In the genomic region with DNA sequence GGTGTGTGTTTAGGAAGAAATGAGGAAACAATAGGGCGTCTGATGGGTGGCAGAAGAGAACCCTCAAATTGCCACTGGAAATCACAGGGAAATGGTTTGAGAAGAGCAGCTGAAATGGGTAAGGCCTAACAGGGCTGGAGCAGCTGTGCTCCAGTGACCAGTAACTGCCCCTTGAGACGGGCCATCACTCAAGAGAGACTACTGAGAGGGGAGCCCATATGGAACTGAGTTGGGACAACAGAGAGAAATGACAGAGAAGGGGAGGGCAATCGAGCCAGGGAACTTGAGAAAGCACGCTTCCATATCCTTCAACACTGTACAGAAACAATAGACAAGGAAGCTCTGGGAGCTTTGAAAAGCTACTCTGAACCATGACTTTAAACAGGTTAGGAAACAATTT, we compare ENCODE assay signal across 17 cellular contexts.
DNase-seq lines count a peak whose midpoint lies in the region; ATAC-seq and TF ChIP-seq lines count a peak whose summit lies in the region.
"Had no signal": no experiment of that assay in that cellular context is flagged by ENCODE, and none has a peak within 500 bp of the region (broad histone marks: within the 10 kb centered on the region; RNA-seq: fewer than 3 reads in every experiment).

No MANE protein-coding gene starts in this region.

- H3K27me3 ChIP-seq in IMR-90 (ENCODE audit: control insufficient read depth, insufficient read depth, low read length) (no peaks in the 10 kb centered on the region), neuronal stem cell (ENCODE audit: control insufficient read depth in 3 of 3, insufficient read depth in 3 of 3, low read depth in 1 of 3, low read length in 3 of 3) (no peaks in the 10 kb centered on the region)
- H3K27me3 ChIP-seq: BE2C had no signal

- CTCF ChIA-PET in IMR-90 (lab: Yijun Ruan, JAX): interaction anchor here (0.8 kb wide), 1 partner anchor 37 kb away, joined by 3 read pairs; no protein-coding TSS in a partner anchor

- TF ChIP-seq CTCF in IMR-90 (conservative IDR thresholded peaks at IDR 0.05; ENCODE audit: low read depth, low read length): no peak
- no peak for TF ChIP-seq CTCF in glutamatergic neuron (IDR thresholded peaks at IDR 0.05; ENCODE audit: partially characterized antibody, unreplicated experiment)
- no peak for TF ChIP-seq CTCF in nephron progenitor cell (IDR thresholded peaks at IDR 0.05)

- H2BK15ac ChIP-seq in IMR-90 (ENCODE audit: low read depth, low read length) (no peak overlapping the region), neuronal stem cell (ENCODE audit: low read length) (no peak overlapping the region)

- no peak overlapping the region for H4K5ac ChIP-seq in IMR-90 (ENCODE audit: low read depth, low read length)

- H2BK12ac ChIP-seq in neuronal stem cell (ENCODE audit: low read length): no peak overlapping the region

- peaks cover 17% of the 10 kb centered on the region for H3K9me1 ChIP-seq in IMR-90 (ENCODE audit: insufficient read depth, low read length)

- dilution Hi-C loops in IMR-90 (cut with HindIII; ENCODE audit: low sequenced_read_pairs, unreplicated experiment): no loop called here

- H2AFZ ChIP-seq in IMR-90 (replicated peaks; ENCODE audit: low read length, poor library complexity): peak overlapping the region; percentile 15
- H2AFZ ChIP-seq in neuronal stem cell (ENCODE audit: low read length): no peak overlapping the region

- H3K27ac ChIP-seq in IMR-90 (ENCODE audit: insufficient read depth, low read length) (no peak overlapping the region), neuronal stem cell (replicated peaks; ENCODE audit: low read length) (no peak overlapping the region)
- H3K27ac ChIP-seq: A549, C4-2B, HL-60 had no signal

- peak overlapping the region; percentile 94 for H3K27ac Mint-ChIP-seq in glutamatergic neuron (ENCODE audit: unreplicated experiment)
- H3K27ac Mint-ChIP-seq in nephron progenitor cell: peak overlapping the region; percentile 98
- H3K27ac Mint-ChIP-seq: CD4-positive, alpha-beta memory T cell had no signal

- TF ChIP-seq RAD21 in IMR-90 (IDR thresholded peaks at IDR 0.05; ENCODE audit: low read length): no peak

- H3K36me3 Mint-ChIP-seq in glutamatergic neuron (ENCODE audit: unreplicated experiment) (peaks cover 4% of the 10 kb centered on the region), nephron progenitor cell (ENCODE audit: low read depth) (peaks cover 35% of the 10 kb centered on the region)
- H3K36me3 Mint-ChIP-seq: CD4-positive, alpha-beta memory T cell; IgD-negative memory B cell had no signal

- H3K9me3 Mint-ChIP-seq in glutamatergic neuron (ENCODE audit: unreplicated experiment): peaks cover 7% of the 10 kb centered on the region
- peaks cover 6% of the 10 kb centered on the region for H3K9me3 Mint-ChIP-seq in nephron progenitor cell
- H3K9me3 Mint-ChIP-seq: CD4-positive, alpha-beta memory T cell had no signal

- H3K9ac ChIP-seq in IMR-90 (ENCODE audit: low read depth, low read length): no peak overlapping the region
- no peak overlapping the region for H3K9ac ChIP-seq in neuronal stem cell (ENCODE audit: low read depth, low read length, poor library complexity)

- no peak for TF ChIP-seq POLR2A in IMR-90 (IDR thresholded peaks at IDR 0.05; ENCODE audit: low read depth, low read length)

- in situ Hi-C loops in IMR-90 (cut with MboI; ENCODE audit: low sequenced_read_pairs): no loop called here

- H2AK5ac ChIP-seq in IMR-90 (ENCODE audit: low read depth, low read length) (peak overlapping the region; percentile 38; the same call in 1 of the 2 replicates), neuronal stem cell (ENCODE audit: low read depth, low read length) (no peak overlapping the region)

- H4K91ac ChIP-seq in IMR-90 (ENCODE audit: insufficient read depth, low read depth, low read length) (peak overlapping the region; percentile 21; the same call in 1 of the 2 replicates), neuronal stem cell (ENCODE audit: low read depth, low read length, poor library complexity) (no peak overlapping the region)

- H3K36me3 ChIP-seq in IMR-90 (ENCODE audit: control insufficient read depth, insufficient read depth, low read length) (peaks cover 10% of the 10 kb centered on the region; the same call in 1 of the 2 replicates), neuronal stem cell (replicated peaks in 1 of 2; ENCODE audit: control insufficient read depth in 2 of 2, insufficient read depth in 2 of 2, low read length in 2 of 2) (peaks cover 4 to 10% of the 10 kb centered on the region in 2 donors)
- H3K36me3 ChIP-seq: BE2C, HAP-1 had no signal

- H3K4me3 ChIP-seq in IMR-90 (ENCODE audit: insufficient read depth, low read depth, low read length): no peak overlapping the region
- no peak overlapping the region for H3K4me3 ChIP-seq in neuronal stem cell (ENCODE audit: low read length in 2 of 2)
- H3K4me3 ChIP-seq: A549, GM12878, HAP-1 had no signal

- no peak overlapping the region for H3K4me2 ChIP-seq in IMR-90 (ENCODE audit: low read depth, low read length)
- H3K4me2 ChIP-seq in neuronal stem cell (ENCODE audit: insufficient read depth, low read length, poor library complexity, severe bottlenecking): no peak overlapping the region
- H3K4me2 ChIP-seq: A549 had no signal

- H3K79me1 ChIP-seq in IMR-90 (ENCODE audit: low read depth in 1 of 2, low read length in 2 of 2) (peaks cover 38 to 73% of the 10 kb centered on the region in 2 experiments), neuronal stem cell (ENCODE audit: low read depth, low read length) (peaks cover 1% of the 10 kb centered on the region)

- peak overlapping the region; percentile 34; the same call in 1 of the 2 replicates for H3K4ac ChIP-seq in IMR-90 (ENCODE audit: low read depth, low read length)
- no peak overlapping the region for H3K4ac ChIP-seq in neuronal stem cell (ENCODE audit: low read length)

- peak overlapping the region; percentile 75 for H3K4me3 Mint-ChIP-seq in glutamatergic neuron (ENCODE audit: unreplicated experiment)
- no peak overlapping the region for H3K4me3 Mint-ChIP-seq in nephron progenitor cell
- H3K4me3 Mint-ChIP-seq: CD4-positive, alpha-beta memory T cell; IgD-negative memory B cell had no signal

- H2BK5ac ChIP-seq in IMR-90 (ENCODE audit: low read depth, low read length, poor library complexity, severe bottlenecking) (no peak overlapping the region), neuronal stem cell (ENCODE audit: low read length) (no peak overlapping the region)

- H2BK120ac ChIP-seq in IMR-90 (ENCODE audit: low read depth, low read length): 0 out of 2 replicates have a peak overlapping the region, but pooled peaks have one; percentile 32
- H2BK120ac ChIP-seq in neuronal stem cell (ENCODE audit: low read depth, low read length): no peak overlapping the region

- POLR2A ChIA-PET in IMR-90 (lab: Charles Lee; ENCODE audit: unreplicated experiment): no interaction called here

- H3K18ac ChIP-seq in IMR-90 (ENCODE audit: low read depth, low read length): no peak overlapping the region
- no peak overlapping the region for H3K18ac ChIP-seq in neuronal stem cell (ENCODE audit: low read length)

- WGBS in IMR-90 (ENCODE audit: extremely low coverage in 2 of 2, insufficient read length in 1 of 2), 2 experiments: 100% methylated on average over 1 of the region's 4 CpGs; no CpG with 5 or more reads in 1 of the 2 experiments
- no CpG with 5 or more reads among the region's 4 CpGs for WGBS in neuronal stem cell (ENCODE audit: extremely low coverage in 2 of 2, insufficient read length in 2 of 2, insufficient replicate concordance in 1 of 2), 2 donors

- H3K4me1 Mint-ChIP-seq in glutamatergic neuron (ENCODE audit: low read depth, unreplicated experiment) (peaks cover 24% of the 10 kb centered on the region), nephron progenitor cell (peaks cover 37% of the 10 kb centered on the region)
- H3K4me1 Mint-ChIP-seq: CD4-positive, alpha-beta memory T cell; IgD-negative memory B cell had no signal

- ATAC-seq in IMR-90 (ENCODE audit: low read depth): no peak
- no peak for ATAC-seq in GM19324 (IDR thresholded peaks at IDR 0.05; ENCODE audit: low FRiP score, unreplicated experiment)
- ATAC-seq: A549, GM12878 had no signal

- H2BK20ac ChIP-seq in IMR-90 (ENCODE audit: low read depth, low read length): 0 out of 2 replicates have a peak overlapping the region, but pooled peaks have one; percentile 18

- H3K27me3 Mint-ChIP-seq in glutamatergic neuron (ENCODE audit: unreplicated experiment) (peaks cover 12% of the 10 kb centered on the region), nephron progenitor cell (ENCODE audit: low read depth, poor library complexity) (peaks cover 4% of the 10 kb centered on the region)
- H3K27me3 Mint-ChIP-seq: CD4-positive, alpha-beta memory T cell had no signal

- H3K9me3 ChIP-seq in IMR-90 (ENCODE audit: control insufficient read depth, insufficient read depth, low read length): no peaks in the 10 kb centered on the region
- H3K9me3 ChIP-seq in neuronal stem cell (replicated peaks in 1 of 2; ENCODE audit: control insufficient read depth in 2 of 2, insufficient read depth in 1 of 2, low read depth in 1 of 2, low read length in 2 of 2): peaks cover 0 to 9% of the 10 kb centered on the region in 2 donors
- H3K9me3 ChIP-seq: A549, BE2C, HAP-1 had no signal

- no TSS peak for BruUV-seq in IMR-90 (replicated peaks; lab: Mats Ljungman, UMichigan)

- H3K14ac ChIP-seq in IMR-90 (replicated peaks; ENCODE audit: low read depth, low read length) (peak overlapping the region; percentile 29), neuronal stem cell (ENCODE audit: low read length) (no peak overlapping the region)

- H3K23ac ChIP-seq in IMR-90 (ENCODE audit: low read depth, low read length): no peak overlapping the region
- no peak overlapping the region for H3K23ac ChIP-seq in neuronal stem cell (ENCODE audit: low read depth, low read length, poor library complexity)

- no peak overlapping the region for H3K56ac ChIP-seq in IMR-90 (ENCODE audit: extremely low read depth, insufficient read depth, low read length)

- intact Hi-C loops in IMR-90 (cut with micrococcal nuclease): no loop called here

- H2AK9ac ChIP-seq in IMR-90 (replicated peaks; ENCODE audit: low read depth, low read length, poor library complexity): no peak overlapping the region

- peaks cover 1% of the 10 kb centered on the region; the same call in 1 of the 2 replicates for H3K4me1 ChIP-seq in IMR-90 (ENCODE audit: control insufficient read depth, insufficient read depth, low read length)
- peaks cover 0 to 2% of the 10 kb centered on the region in 2 donors for H3K4me1 ChIP-seq in neuronal stem cell (ENCODE audit: control insufficient read depth in 2 of 2, insufficient read depth in 1 of 2, low read depth in 1 of 2, low read length in 2 of 2)
- H3K4me1 ChIP-seq: A549, HAP-1 had no signal

- DNase-seq in IMR-90 (no peak), glutamatergic neuron (peak; percentile 45), nephron progenitor cell (peak; percentile 16), cerebellum (ENCODE audit: low spot score) (no peak), mesenteric fat pad (ENCODE audit: low spot score) (no peak), neuronal stem cell (ENCODE audit: low spot score) (no peak)
- DNase-seq: BE2C; CD4-positive, alpha-beta memory T cell; DMS79; GOT3 had no signal

- no peak overlapping the region for H4K8ac ChIP-seq in IMR-90 (ENCODE audit: low read depth in 2 of 2, low read length in 2 of 2)
- H4K8ac ChIP-seq in neuronal stem cell (ENCODE audit: low read depth, low read length): no peak overlapping the region

- H4K20me1 ChIP-seq in IMR-90 (ENCODE audit: insufficient read depth, low read length): peaks cover 39% of the 10 kb centered on the region

TF ChIP-seq in IMR-90, 13 proteins besides CTCF, POLR2A, EP300 and RAD21 (continues in another document):
- no peak for TF ChIP-seq MAZ (IDR thresholded peaks at IDR 0.05; ENCODE audit: borderline replicate concordance, low read depth, low read length)

Comparison
In these comparisons a context has a peak if more than half of its experiments do, and no peak if none do; other contexts are left out.
1. DNase-seq: peak in glutamatergic neuron (single experiment) and nephron progenitor cell (single experiment); none in IMR-90 (single experiment), cerebellum (single experiment), mesenteric fat pad (single experiment) and neuronal stem cell (single experiment).